Comparison of ENCODE assay signal across 9 cellular contexts in the genomic region with DNA sequence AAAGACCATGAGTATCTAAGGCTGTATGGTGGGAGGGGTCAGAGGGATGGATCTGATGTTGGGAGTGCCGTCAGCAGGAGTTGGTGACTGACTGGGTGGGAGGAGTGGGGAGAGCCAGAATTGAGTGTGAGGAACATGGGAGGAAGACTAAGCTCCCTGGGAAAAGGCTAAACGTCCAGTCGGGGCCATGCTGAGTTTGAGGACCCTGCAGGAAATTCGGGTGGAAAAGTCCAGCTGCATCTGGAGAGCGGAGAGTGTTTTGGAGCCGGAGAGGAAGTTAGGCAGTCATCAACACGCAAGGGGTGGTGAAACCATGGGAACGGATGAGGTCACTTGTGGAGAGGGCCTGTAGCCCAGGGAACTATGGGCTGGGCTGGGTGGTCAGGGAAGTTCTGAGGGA.
DNase-seq lines count a peak whose midpoint lies in the region; ATAC-seq, FAIRE-seq and TF ChIP-seq lines count a peak whose summit lies in the region.
"Had no signal": no experiment of that assay in that cellular context is flagged by ENCODE, and none has a peak within 500 bp of the region (broad histone marks: within the 10 kb centered on the region; RNA-seq: fewer than 3 reads in every experiment).

No MANE protein-coding gene starts in this region.

- peak overlapping the region; percentile 8 to 64 (median 44) for H3K27ac ChIP-seq in stomach

- intact Hi-C loops in stomach (cut with DNase I; ENCODE audit: low total_unique reads) = no loop called here

- peaks cover 17 to 55% (median 34%) of the 10 kb centered on the region in 4 donors for H3K4me1 ChIP-seq in stomach

- TF ChIP-seq EP300 in stomach (IDR thresholded peaks at IDR 0.05) = no peak

- no peak for TF ChIP-seq POLR2A in NB4 (IDR thresholded peaks at IDR 0.05; ENCODE audit: extremely low read depth, insufficient read length)
- TF ChIP-seq POLR2A in stomach (IDR thresholded peaks at IDR 0.05) = no peak

- FAIRE-seq in GM19239 (lab: Jason Lieb, UNC) = no peak

- H3K4me3 ChIP-seq in NB4 (ENCODE audit: low read depth, low read length) (no peak overlapping the region), choroid plexus epithelial cell (ENCODE audit: low read depth, low read length) (no peak overlapping the region), stomach (peak overlapping the region in 1 of 4 donors; percentile 18)

- peaks cover 16 to 34% (median 30%) of the 10 kb centered on the region in 4 donors for H3K36me3 ChIP-seq in stomach

- DNase-seq in NB4 (ENCODE audit: low read depth) (peak; percentile 25), choroid plexus epithelial cell (ENCODE audit: low read depth) (peak; percentile 71), left kidney (ENCODE audit: low read depth, low spot score) (peak; percentile 31), stomach (no peak), NCI-H2227 treated with DMSO at 0.1 percent for 48 hours (lab: John Stamatoyannopoulos, UW) (no peak), NCI-H748 (lab: John Stamatoyannopoulos, UW; ENCODE audit: unreplicated experiment) (no peak), GM19239 (ENCODE audit: insufficient read length, low spot score) (no peak)
- DNase-seq: NCI-H510A treated with DMSO at 0.1 percent for 48 hours had no signal

- no peak for ATAC-seq in GM21360 (IDR thresholded peaks at IDR 0.05; ENCODE audit: unreplicated experiment)

- WGBS in stomach, 5 donors = 54 to 75% (median 73%) methylated on average over 8 of the region's 8 CpGs

- no peaks in the 10 kb centered on the region for H3K9me3 ChIP-seq in stomach

- H3K27me3 ChIP-seq in stomach = no peaks in the 10 kb centered on the region

- no peak for TF ChIP-seq CTCF in NB4 (IDR thresholded peaks at IDR 0.05; ENCODE audit: low read depth, low read length)
- no peak for TF ChIP-seq CTCF in choroid plexus epithelial cell (conservative IDR thresholded peaks at IDR 0.05; ENCODE audit: low read depth, low read length)
- no peak for TF ChIP-seq CTCF in stomach (IDR thresholded peaks at IDR 0.05)

Comparison
In these comparisons a context has a peak if more than half of its experiments do, and no peak if none do; other contexts are left out.
1. DNase-seq: peak in NB4 (single experiment), choroid plexus epithelial cell (single experiment) and left kidney (single experiment); none in stomach (single experiment), NCI-H2227 treated with DMSO at 0.1 percent for 48 hours (single experiment), NCI-H748 (single experiment) and GM19239 (single experiment).